Comparison of ENCODE assay signal across 2 cellular contexts in the genomic region with DNA sequence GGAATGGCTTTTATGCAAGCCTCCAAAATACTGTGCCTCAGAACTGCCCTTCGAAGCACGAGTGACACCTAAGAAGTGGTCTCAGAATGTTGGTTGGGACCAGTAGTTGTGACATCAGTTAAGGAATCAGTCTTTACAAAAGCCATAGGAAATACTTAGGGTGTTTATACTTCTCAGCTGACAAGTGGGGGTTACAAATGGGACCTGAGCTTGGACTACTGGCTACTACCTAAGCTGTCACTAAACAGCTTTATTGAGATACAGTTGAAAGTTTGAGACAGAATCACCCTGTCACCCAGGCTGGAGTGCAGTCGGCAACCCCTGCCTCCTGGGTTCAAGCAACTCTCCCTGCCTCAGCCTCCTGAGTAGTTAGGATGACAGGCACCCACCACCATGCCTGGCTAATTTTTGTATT.
TF ChIP-seq lines count a peak whose summit lies in the region.

No MANE protein-coding gene starts in this region.

TF ChIP-seq in A549, 52 proteins besides CTCF, POLR2A, EP300 and RAD21:
- no peak for TF ChIP-seq MAX (IDR thresholded peaks at IDR 0.05)
- peak; percentile 92 for TF ChIP-seq TFCP2L1 (CRISPR knock-in tag; IDR thresholded peaks at IDR 0.05)
- TF ChIP-seq RARB (CRISPR knock-in tag; IDR thresholded peaks at IDR 0.05): peak; percentile 64; the same call in 1 of the 2 replicates
- peak in 1 of 2 experiments; percentile 35; a peak in 2 of 5 replicates for TF ChIP-seq JUN (IDR thresholded peaks at IDR 0.05)
- no peak for TF ChIP-seq ESRRA (IDR thresholded peaks at IDR 0.05; ENCODE audit: borderline replicate concordance, low read length)
- peak; percentile 71; the same call in 1 of the 2 replicates for TF ChIP-seq FOSB (CRISPR knock-in tag; IDR thresholded peaks at IDR 0.05)
- peak; percentile 89; the same call in 1 of the 2 replicates for TF ChIP-seq POLR2AphosphoS2 (conservative IDR thresholded peaks at IDR 0.05; ENCODE audit: low read length)
- peak; percentile 78 for TF ChIP-seq HOXA7 (CRISPR knock-in tag; IDR thresholded peaks at IDR 0.05)
TF ChIP-seq in A549: peak in this region for 6.

TF ChIP-seq in K562, 482 proteins besides CTCF, POLR2A, EP300 and RAD21 (continues in another document):
- peak; percentile 74 for TF ChIP-seq SIRT6 (IDR thresholded peaks at IDR 0.05; ENCODE audit: low read depth, low read length)
- no peak for TF ChIP-seq NFE2 (IDR thresholded peaks at IDR 0.05; ENCODE audit: low read depth)
- no peak for TF ChIP-seq BRF1 (IDR thresholded peaks at IDR 0.05; ENCODE audit: borderline replicate concordance, extremely low read depth, insufficient read length)
- no peak for TF ChIP-seq KLF6 (CRISPR knock-in tag; IDR thresholded peaks at IDR 0.05; ENCODE audit: borderline replicate concordance)
- TF ChIP-seq PREB (CRISPR knock-in tag; IDR thresholded peaks at IDR 0.05): no peak
- TF ChIP-seq CREM (IDR thresholded peaks at IDR 0.05; ENCODE audit: low read depth): no peak
- TF ChIP-seq, protein P1, sequence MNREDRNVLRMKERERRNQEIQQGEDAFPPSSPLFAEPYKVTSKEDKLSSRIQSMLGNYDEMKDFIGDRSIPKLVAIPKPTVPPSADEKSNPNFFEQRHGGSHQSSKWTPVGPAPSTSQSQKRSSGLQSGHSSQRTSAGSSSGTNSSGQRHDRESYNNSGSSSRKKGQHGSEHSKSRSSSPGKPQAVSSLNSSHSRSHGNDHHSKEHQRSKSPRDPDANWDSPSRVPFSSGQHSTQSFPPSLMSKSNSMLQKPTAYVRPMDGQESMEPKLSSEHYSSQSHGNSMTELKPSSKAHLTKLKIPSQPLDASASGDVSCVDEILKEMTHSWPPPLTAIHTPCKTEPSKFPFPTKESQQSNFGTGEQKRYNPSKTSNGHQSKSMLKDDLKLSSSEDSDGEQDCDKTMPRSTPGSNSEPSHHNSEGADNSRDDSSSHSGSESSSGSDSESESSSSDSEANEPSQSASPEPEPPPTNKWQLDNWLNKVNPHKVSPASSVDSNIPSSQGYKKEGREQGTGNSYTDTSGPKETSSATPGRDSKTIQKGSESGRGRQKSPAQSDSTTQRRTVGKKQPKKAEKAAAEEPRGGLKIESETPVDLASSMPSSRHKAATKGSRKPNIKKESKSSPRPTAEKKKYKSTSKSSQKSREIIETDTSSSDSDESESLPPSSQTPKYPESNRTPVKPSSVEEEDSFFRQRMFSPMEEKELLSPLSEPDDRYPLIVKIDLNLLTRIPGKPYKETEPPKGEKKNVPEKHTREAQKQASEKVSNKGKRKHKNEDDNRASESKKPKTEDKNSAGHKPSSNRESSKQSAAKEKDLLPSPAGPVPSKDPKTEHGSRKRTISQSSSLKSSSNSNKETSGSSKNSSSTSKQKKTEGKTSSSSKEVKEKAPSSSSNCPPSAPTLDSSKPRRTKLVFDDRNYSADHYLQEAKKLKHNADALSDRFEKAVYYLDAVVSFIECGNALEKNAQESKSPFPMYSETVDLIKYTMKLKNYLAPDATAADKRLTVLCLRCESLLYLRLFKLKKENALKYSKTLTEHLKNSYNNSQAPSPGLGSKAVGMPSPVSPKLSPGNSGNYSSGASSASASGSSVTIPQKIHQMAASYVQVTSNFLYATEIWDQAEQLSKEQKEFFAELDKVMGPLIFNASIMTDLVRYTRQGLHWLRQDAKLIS (CRISPR knock-in tag; IDR thresholded peaks at IDR 0.05): no peak
- no peak for TF ChIP-seq RBM34 (IDR thresholded peaks at IDR 0.05; ENCODE audit: borderline replicate concordance, insufficient read depth, low read length)
- TF ChIP-seq BCL6 (CRISPR knock-in tag; IDR thresholded peaks at IDR 0.05): no peak
- TF ChIP-seq FUS (optimal IDR thresholded peaks at IDR 0.05; ENCODE audit: low read depth, low read length): no peak
- no peak for TF ChIP-seq ILK (tag; IDR thresholded peaks at IDR 0.05; ENCODE audit: borderline replicate concordance, low read depth)
- peak; percentile 39; the same call in 1 of the 2 replicates for TF ChIP-seq RBFOX2 (IDR thresholded peaks at IDR 0.05; ENCODE audit: low read depth, low read length)
- TF ChIP-seq MTA1 (IDR thresholded peaks at IDR 0.05; ENCODE audit: borderline replicate concordance): no peak
- TF ChIP-seq TGIF2 (CRISPR knock-in tag; IDR thresholded peaks at IDR 0.05): no peak
- TF ChIP-seq, protein P2, sequence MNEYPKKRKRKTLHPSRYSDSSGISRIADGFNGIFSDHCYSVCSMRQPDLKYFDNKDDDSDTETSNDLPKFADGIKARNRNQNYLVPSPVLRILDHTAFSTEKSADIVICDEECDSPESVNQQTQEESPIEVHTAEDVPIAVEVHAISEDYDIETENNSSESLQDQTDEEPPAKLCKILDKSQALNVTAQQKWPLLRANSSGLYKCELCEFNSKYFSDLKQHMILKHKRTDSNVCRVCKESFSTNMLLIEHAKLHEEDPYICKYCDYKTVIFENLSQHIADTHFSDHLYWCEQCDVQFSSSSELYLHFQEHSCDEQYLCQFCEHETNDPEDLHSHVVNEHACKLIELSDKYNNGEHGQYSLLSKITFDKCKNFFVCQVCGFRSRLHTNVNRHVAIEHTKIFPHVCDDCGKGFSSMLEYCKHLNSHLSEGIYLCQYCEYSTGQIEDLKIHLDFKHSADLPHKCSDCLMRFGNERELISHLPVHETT (CRISPR knock-in tag; conservative IDR thresholded peaks at IDR 0.05 in 1 of 2, IDR thresholded peaks at IDR 0.05 in 1 of 2): no peak
- TF ChIP-seq HMGN3 (IDR thresholded peaks at IDR 0.05; ENCODE audit: borderline replicate concordance, extremely low read depth, insufficient read length, low read depth, low read length): no peak
- TF ChIP-seq EGR1 (conservative IDR thresholded peaks at IDR 0.05): no peak
- TF ChIP-seq SMAD3 (CRISPR knock-in tag; conservative IDR thresholded peaks at IDR 0.05): peak; percentile 56; the same call in 1 of the 2 replicates
- no peak for TF ChIP-seq NR1H2 (CRISPR knock-in tag; IDR thresholded peaks at IDR 0.05)
- peak; percentile 17 for TF ChIP-seq ARHGAP35 (IDR thresholded peaks at IDR 0.05; ENCODE audit: partially characterized antibody)
- TF ChIP-seq HES1 (IDR thresholded peaks at IDR 0.05; ENCODE audit: low read depth): no peak
- no peak for TF ChIP-seq ZNF24 (IDR thresholded peaks at IDR 0.05)
- no peak for TF ChIP-seq CAMTA2 (CRISPR knock-in tag; conservative IDR thresholded peaks at IDR 0.05)
- TF ChIP-seq CC2D1A (IDR thresholded peaks at IDR 0.05): no peak
- TF ChIP-seq SAP30 (IDR thresholded peaks at IDR 0.05; ENCODE audit: borderline replicate concordance, insufficient read depth, low read depth, low read length, poor library complexity, severe bottlenecking): no peak
- TF ChIP-seq HNRNPUL1 (IDR thresholded peaks at IDR 0.05; ENCODE audit: low read length): no peak
- no peak for TF ChIP-seq RHOXF2B (CRISPR knock-in tag; conservative IDR thresholded peaks at IDR 0.05)
- no peak for TF ChIP-seq GABPA (tag; conservative IDR thresholded peaks at IDR 0.05; ENCODE audit: low read depth)
- TF ChIP-seq RFX7 (CRISPR knock-in tag; IDR thresholded peaks at IDR 0.05): no peak
- TF ChIP-seq, protein P3, sequence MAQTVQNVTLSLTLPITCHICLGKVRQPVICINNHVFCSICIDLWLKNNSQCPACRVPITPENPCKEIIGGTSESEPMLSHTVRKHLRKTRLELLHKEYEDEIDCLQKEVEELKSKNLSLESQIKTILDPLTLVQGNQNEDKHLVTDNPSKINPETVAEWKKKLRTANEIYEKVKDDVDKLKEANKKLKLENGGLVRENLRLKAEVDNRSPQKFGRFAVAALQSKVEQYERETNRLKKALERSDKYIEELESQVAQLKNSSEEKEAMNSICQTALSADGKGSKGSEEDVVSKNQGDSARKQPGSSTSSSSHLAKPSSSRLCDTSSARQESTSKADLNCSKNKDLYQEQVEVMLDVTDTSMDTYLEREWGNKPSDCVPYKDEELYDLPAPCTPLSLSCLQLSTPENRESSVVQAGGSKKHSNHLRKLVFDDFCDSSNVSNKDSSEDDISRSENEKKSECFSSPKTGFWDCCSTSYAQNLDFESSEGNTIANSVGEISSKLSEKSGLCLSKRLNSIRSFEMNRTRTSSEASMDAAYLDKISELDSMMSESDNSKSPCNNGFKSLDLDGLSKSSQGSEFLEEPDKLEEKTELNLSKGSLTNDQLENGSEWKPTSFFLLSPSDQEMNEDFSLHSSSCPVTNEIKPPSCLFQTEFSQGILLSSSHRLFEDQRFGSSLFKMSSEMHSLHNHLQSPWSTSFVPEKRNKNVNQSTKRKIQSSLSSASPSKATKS (CRISPR knock-in tag; IDR thresholded peaks at IDR 0.05): no peak
- TF ChIP-seq POLR2B (IDR thresholded peaks at IDR 0.05; ENCODE audit: low read depth, partially characterized antibody): peak; percentile 77
- TF ChIP-seq SUPT5H (IDR thresholded peaks at IDR 0.05): peak; percentile 70
- no peak for TF ChIP-seq POU5F1 (IDR thresholded peaks at IDR 0.05; ENCODE audit: borderline replicate concordance, low read depth, low read length, partially characterized antibody)
- TF ChIP-seq U2AF1 (optimal IDR thresholded peaks at IDR 0.05; ENCODE audit: low read depth, low read length): no peak
- TF ChIP-seq TEAD4 (IDR thresholded peaks at IDR 0.05; ENCODE audit: low read length): no peak; the same call in 1 of the 2 replicates
- no peak for TF ChIP-seq TEAD4 (CRISPR knock-in tag; IDR thresholded peaks at IDR 0.05; ENCODE audit: borderline replicate concordance)
- no peak for TF ChIP-seq ZNF146 (CRISPR knock-in tag; IDR thresholded peaks at IDR 0.05; ENCODE audit: unreplicated experiment)
- TF ChIP-seq ZBTB40 (IDR thresholded peaks at IDR 0.05): 0 out of 2 replicates have a peak, but pooled peaks have one; percentile 28
- no peak for TF ChIP-seq ZBTB40 (CRISPR knock-in tag; IDR thresholded peaks at IDR 0.05)
- TF ChIP-seq HDAC6 (IDR thresholded peaks at IDR 0.05; ENCODE audit: low read depth, low read length): no peak
- no peak for TF ChIP-seq NR4A1 (CRISPR knock-in tag; IDR thresholded peaks at IDR 0.05)
- no peak for TF ChIP-seq NR4A1 (tag; IDR thresholded peaks at IDR 0.05)
- TF ChIP-seq MEF2D (tag; conservative IDR thresholded peaks at IDR 0.05; ENCODE audit: low read depth): no peak
- TF ChIP-seq NFYB (IDR thresholded peaks at IDR 0.05; ENCODE audit: extremely low read depth, insufficient read length): no peak
- TF ChIP-seq PTTG1 (tag; IDR thresholded peaks at IDR 0.05; ENCODE audit: low read depth): no peak
- TF ChIP-seq ZC3H8 (IDR thresholded peaks at IDR 0.05): no peak
